Comparison of ENCODE assay signal across 14 cellular contexts in genomic region chr17:28843810-28844137, GRCh38. TPM values are rescaled to one million over a fixed set of nuclear protein-coding genes. Genes with fewer than 3 reads are reported as not detected.
DNase-seq lines count a peak whose midpoint lies in the region; FAIRE-seq and TF ChIP-seq lines count a peak whose summit lies in the region.
"Had no signal": no experiment of that assay in that cellular context is flagged by ENCODE, and none has a peak within 500 bp of the region (broad histone marks: within the 10 kb centered on the region; RNA-seq: fewer than 3 reads in every experiment).

No MANE protein-coding gene starts in this region.

- H4K20me1 ChIP-seq in astrocyte (ENCODE audit: insufficient read depth, low read length) (peaks cover 13% of the 10 kb centered on the region), osteoblast (ENCODE audit: insufficient read depth, low read length) (peaks cover 8% of the 10 kb centered on the region)

- DNase-seq in activated CD4-positive, alpha-beta T cell treated with anti-CD3 and anti-CD28 coated beads, Interleukin-2, amount 10 ng/mL, durations not matched to agents 24 days and 14 days, result no peak
- DNase-seq in activated CD4-positive, alpha-beta T cell treated with anti-CD3 and anti-CD28 coated beads, Interleukin-2, amount 50 U/mL, for 48 hours, result no peak
- DNase-seq in astrocyte (ENCODE audit: low read depth) (no peak), osteoblast (ENCODE audit: insufficient read length, low spot score, missing footprints) (peak; percentile 84), NCI-H82 treated with DMSO at 0.1 percent for 48 hours (lab: John Stamatoyannopoulos, UW; ENCODE audit: unreplicated experiment) (no peak), GM20000 (ENCODE audit: low spot score) (no peak)
- DNase-seq in activated CD4-positive, CD25-positive, alpha-beta regulatory T cell treated with anti-CD3 and anti-CD28 coated beads, Interleukin-2, amount 50 U/mL, for 72 hours, result no peak
- DNase-seq: hypothalamus, left lung, NCI-H2171 treated with DMSO at 0.1 percent for 48 hours had no signal

- H3K9me3 Mint-ChIP-seq in activated CD4-positive, alpha-beta T cell treated with anti-CD3 and anti-CD28 coated beads, Interleukin-2, amount 10 ng/mL, durations not matched to agents 24 days and 14 days, result no peaks in the 10 kb centered on the region
- H3K9me3 Mint-ChIP-seq in IgD-negative memory B cell (no peaks in the 10 kb centered on the region), astrocyte (ENCODE audit: unreplicated experiment) (no peaks in the 10 kb centered on the region)

- no peak overlapping the region for H3K27ac Mint-ChIP-seq in activated CD4-positive, alpha-beta T cell treated with anti-CD3 and anti-CD28 coated beads, Interleukin-2, amount 10 ng/mL, durations not matched to agents 24 days and 14 days
- H3K27ac Mint-ChIP-seq in IgD-negative memory B cell (no peak overlapping the region), astrocyte (ENCODE audit: unreplicated experiment) (no peak overlapping the region)

- peaks cover 37% of the 10 kb centered on the region for H3K79me2 ChIP-seq in astrocyte (ENCODE audit: insufficient read depth, low read length)
- peaks cover 37% of the 10 kb centered on the region for H3K79me2 ChIP-seq in osteoblast (ENCODE audit: insufficient read depth, low read length)

- H3K4me2 ChIP-seq in astrocyte (ENCODE audit: low read length), result no peak overlapping the region
- H3K4me2 ChIP-seq in osteoblast (ENCODE audit: insufficient read depth, low read length), result no peak overlapping the region

- no peak for FAIRE-seq in astrocyte (lab: Jason Lieb, UNC)
- FAIRE-seq: D721Med had no signal

- H2AFZ ChIP-seq in astrocyte (ENCODE audit: low read depth, low read length) (peak overlapping the region; percentile 15), osteoblast (ENCODE audit: low read length) (no peak overlapping the region)

- no peaks in the 10 kb centered on the region for H3K27me3 Mint-ChIP-seq in activated CD4-positive, alpha-beta T cell treated with anti-CD3 and anti-CD28 coated beads, Interleukin-2, amount 10 ng/mL, durations not matched to agents 24 days and 14 days
- H3K27me3 Mint-ChIP-seq in IgD-negative memory B cell (no peaks in the 10 kb centered on the region), astrocyte (ENCODE audit: low read depth, unreplicated experiment) (no peaks in the 10 kb centered on the region)

- H3K4me1 ChIP-seq in astrocyte (ENCODE audit: insufficient read depth, low read length) (peaks cover 8% of the 10 kb centered on the region), osteoblast (ENCODE audit: insufficient read depth, low read length) (peaks cover 12% of the 10 kb centered on the region)

- intact Hi-C loops in activated CD4-positive, alpha-beta T cell treated with anti-CD3 and anti-CD28 coated beads, Interleukin-2, amount 10 ng/mL, durations not matched to agents 24 days and 14 days (cut with micrococcal nuclease), result loop anchor here (2.0 kb wide), 3 partner anchors 31 to 81 kb away; partner anchors contain the start of gene FLOT2

- H3K4me1 Mint-ChIP-seq in activated CD4-positive, alpha-beta T cell treated with anti-CD3 and anti-CD28 coated beads, Interleukin-2, amount 10 ng/mL, durations not matched to agents 24 days and 14 days, result peaks cover 19% of the 10 kb centered on the region
- H3K4me1 Mint-ChIP-seq in IgD-negative memory B cell (peaks cover 6 to 20% (median 15%) of the 10 kb centered on the region in 3 donors), astrocyte (ENCODE audit: low read depth, unreplicated experiment) (peaks cover 14% of the 10 kb centered on the region)

- H3K4me3 ChIP-seq in astrocyte (ENCODE audit: insufficient read depth, low read depth, low read length) (no peak overlapping the region), osteoblast (ENCODE audit: insufficient read depth, low read length) (no peak overlapping the region)
- H3K4me3 ChIP-seq: SJSA1 had no signal

- TF ChIP-seq CTCF in astrocyte (IDR thresholded peaks at IDR 0.05; ENCODE audit: insufficient read depth, low read depth, low read length) (no peak), osteoblast (IDR thresholded peaks at IDR 0.05; ENCODE audit: extremely low read depth, low read depth, low read length) (no peak), GM20000 (IDR thresholded peaks at IDR 0.05; ENCODE audit: extremely low read depth, missing control alignments) (no peak)

- H3K27me3 ChIP-seq in astrocyte (ENCODE audit: insufficient read depth, low read length) (no peaks in the 10 kb centered on the region), osteoblast (ENCODE audit: insufficient read depth, low read length) (no peaks in the 10 kb centered on the region)
- H3K27me3 ChIP-seq: esophagus muscularis mucosa, left lung, SJSA1 had no signal

- H3K36me3 Mint-ChIP-seq in activated CD4-positive, alpha-beta T cell treated with anti-CD3 and anti-CD28 coated beads, Interleukin-2, amount 10 ng/mL, durations not matched to agents 24 days and 14 days (ENCODE audit: low read depth), result peaks cover 9% of the 10 kb centered on the region
- H3K36me3 Mint-ChIP-seq in IgD-negative memory B cell (no peaks in the 10 kb centered on the region), astrocyte (ENCODE audit: low read depth, unreplicated experiment) (no peaks in the 10 kb centered on the region)

- H3K27ac ChIP-seq in astrocyte (ENCODE audit: low read depth, low read length) (no peak overlapping the region), osteoblast (ENCODE audit: low read depth, low read length) (no peak overlapping the region)
- H3K27ac ChIP-seq: esophagus muscularis mucosa, left lung, SJSA1 had no signal

- H3K36me3 ChIP-seq in astrocyte (ENCODE audit: insufficient read depth, low read length) (no peaks in the 10 kb centered on the region), osteoblast (ENCODE audit: insufficient read depth, low read length) (no peaks in the 10 kb centered on the region)
- H3K36me3 ChIP-seq: left lung had no signal

- H3K9me3 ChIP-seq in astrocyte (ENCODE audit: insufficient read depth, low read depth, low read length), result no peaks in the 10 kb centered on the region
- H3K9me3 ChIP-seq in osteoblast (ENCODE audit: low read depth, low read length), result no peaks in the 10 kb centered on the region
- H3K9me3 ChIP-seq: esophagus muscularis mucosa, left lung, SJSA1 had no signal

- no peak overlapping the region for H3K9ac ChIP-seq in astrocyte (ENCODE audit: low read length)

- peak overlapping the region; percentile 48 for H3K4me3 Mint-ChIP-seq in activated CD4-positive, alpha-beta T cell treated with anti-CD3 and anti-CD28 coated beads, Interleukin-2, amount 10 ng/mL, durations not matched to agents 24 days and 14 days
- peak overlapping the region in 3 of 4 donors; percentile 25 to 81 (median 81) for H3K4me3 Mint-ChIP-seq in IgD-negative memory B cell
- H3K4me3 Mint-ChIP-seq in astrocyte (ENCODE audit: unreplicated experiment), result peak overlapping the region; percentile 76

RNA-seq across cellular contexts. Expression of gene FAM222B, which starts 1.2 kb away (rescaled TPM):
- 22.4 and 24.0 TPM in 2 replicates for total RNA-seq in activated CD4-positive, alpha-beta T cell treated with anti-CD3 and anti-CD28 coated beads, Interleukin-2, amount 10 ng/mL, durations not matched to agents 24 days and 14 days
- 17.1 TPM for polyA plus RNA-seq in IgD-negative memory B cell
- total RNA-seq in astrocyte (51.4 and 53.0 TPM in 2 replicates), osteoblast (4.4 and 5.1 TPM in 2 replicates)

RNA-seq across cellular contexts. Expression of gene ERAL1, which starts 11.0 kb away (rescaled TPM):
- total RNA-seq in activated CD4-positive, alpha-beta T cell treated with anti-CD3 and anti-CD28 coated beads, Interleukin-2, amount 10 ng/mL, durations not matched to agents 24 days and 14 days, result 56.8 and 61.2 TPM in 2 replicates
- polyA plus RNA-seq in IgD-negative memory B cell, result 45.8 TPM
- 38.2 and 38.4 TPM in 2 replicates for total RNA-seq in astrocyte
- 28.9 and 30.4 TPM in 2 replicates for total RNA-seq in osteoblast

RNA-seq across cellular contexts. Expression of gene FLOT2, which starts 53.8 kb away (rescaled TPM):
- 109 and 111 TPM in 2 replicates for total RNA-seq in activated CD4-positive, alpha-beta T cell treated with anti-CD3 and anti-CD28 coated beads, Interleukin-2, amount 10 ng/mL, durations not matched to agents 24 days and 14 days
- 400 TPM for polyA plus RNA-seq in IgD-negative memory B cell
- total RNA-seq in astrocyte (84.4 and 87.3 TPM in 2 replicates), osteoblast (32.1 and 35.1 TPM in 2 replicates)

RNA-seq across cellular contexts. Expression of gene DHRS13, which starts 59.1 kb away (rescaled TPM):
- total RNA-seq in activated CD4-positive, alpha-beta T cell treated with anti-CD3 and anti-CD28 coated beads, Interleukin-2, amount 10 ng/mL, durations not matched to agents 24 days and 14 days, result 32.4 and 34.3 TPM in 2 replicates
- 17.1 TPM for polyA plus RNA-seq in IgD-negative memory B cell
- total RNA-seq in astrocyte, result 4.3 and 4.5 TPM in 2 replicates
- total RNA-seq in osteoblast, result 4.7 and 6.2 TPM in 2 replicates
